In genomic region chr4:52038109-52038912, GRCh38 we compare ENCODE assay signal across 8 cellular contexts. TPM values are rescaled to one million over a fixed set of nuclear protein-coding genes. Genes with fewer than 3 reads are reported as not detected.
DNase-seq lines count a peak whose midpoint lies in the region; ATAC-seq, FAIRE-seq and TF ChIP-seq lines count a peak whose summit lies in the region.

A gene with protein sequence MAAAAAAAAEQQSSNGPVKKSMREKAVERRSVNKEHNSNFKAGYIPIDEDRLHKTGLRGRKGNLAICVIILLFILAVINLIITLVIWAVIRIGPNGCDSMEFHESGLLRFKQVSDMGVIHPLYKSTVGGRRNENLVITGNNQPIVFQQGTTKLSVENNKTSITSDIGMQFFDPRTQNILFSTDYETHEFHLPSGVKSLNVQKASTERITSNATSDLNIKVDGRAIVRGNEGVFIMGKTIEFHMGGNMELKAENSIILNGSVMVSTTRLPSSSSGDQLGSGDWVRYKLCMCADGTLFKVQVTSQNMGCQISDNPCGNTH (minus strand): TSS chr4:52038299. CDS start chr4:52038259, 40 bp downstream.

- peak within 1 kb of the TSS; percentile 12 for H2BK5ac ChIP-seq in neuronal stem cell (ENCODE audit: low read length)

- H2BK15ac ChIP-seq in neuronal stem cell (ENCODE audit: low read length): peak within 1 kb of the TSS; percentile 84

- peak; percentile 48 to 77 (median 60) for DNase-seq in CD4-positive, alpha-beta T cell
- DNase-seq in RPMI7951 (ENCODE audit: low read depth): peak; percentile 44
- DNase-seq in activated gamma-delta T cell treated with Interleukin-2 at 50 U/mL for 16 hours: peak; percentile 62
- peak; percentile 79 to 81 for DNase-seq in frontal cortex (ENCODE audit: low spot score in 2 of 2)
- DNase-seq in neuronal stem cell (ENCODE audit: low spot score): no peak

- peaks cover 20% of the 10 kb centered on the region for H3K27me3 Mint-ChIP-seq in CD4-positive, alpha-beta T cell

- no peak for FAIRE-seq in frontal cortex (lab: Jason Lieb, UNC)

- H3K4me1 Mint-ChIP-seq in CD4-positive, alpha-beta T cell (ENCODE audit: low read depth): peaks cover 39% of the 10 kb centered on the region

- H3K18ac ChIP-seq in neuronal stem cell (ENCODE audit: low read length): peak within 1 kb of the TSS; percentile 95

- H4K8ac ChIP-seq in neuronal stem cell (ENCODE audit: low read depth, low read length): no peak within 1 kb of the TSS

- no peak for TF ChIP-seq CTCF in CD4-positive, alpha-beta T cell (IDR thresholded peaks at IDR 0.05)

- H3K4ac ChIP-seq in neuronal stem cell (ENCODE audit: low read length): no peak within 1 kb of the TSS

- peak within 1 kb of the TSS; percentile 77 for H2AK5ac ChIP-seq in neuronal stem cell (ENCODE audit: low read depth, low read length)

- H3K4me2 ChIP-seq in neuronal stem cell (ENCODE audit: insufficient read depth, low read length, poor library complexity, severe bottlenecking): peak within 1 kb of the TSS; percentile 63

- peak within 1 kb of the TSS; percentile 76 for H3K9ac ChIP-seq in neuronal stem cell (ENCODE audit: low read depth, low read length, poor library complexity)
- peak within 1 kb of the TSS in 4 of 5 donors; percentile 55 to 75 (median 65) for H3K9ac ChIP-seq in subcutaneous abdominal adipose tissue (ENCODE audit: low read length in 5 of 5)

- H3K36me3 Mint-ChIP-seq in CD4-positive, alpha-beta T cell (ENCODE audit: low read depth): no peaks in the 10 kb centered on the region

- no CpG with 5 or more reads among the region's 68 CpGs for whole genome bisulfite sequencing in neuronal stem cell (ENCODE audit: extremely low coverage in 2 of 2, insufficient read length in 2 of 2, insufficient replicate concordance in 1 of 2), 2 donors

- peak within 1 kb of the TSS; percentile 84 for H3K4me3 Mint-ChIP-seq in CD4-positive, alpha-beta T cell

- no peaks in the 10 kb centered on the region for H3K9me3 Mint-ChIP-seq in CD4-positive, alpha-beta T cell

- no peak within 1 kb of the TSS for H2BK12ac ChIP-seq in neuronal stem cell (ENCODE audit: low read length)

- POLR2A ChIA-PET in CD4-positive, alpha-beta T cell (lab: Charles Lee): interaction anchor here (1.0 to 2.3 kb wide), 3 partner anchors 11 to 195 kb away, joined by 4 to 20 read pairs (median 8); partner anchors contain the start of gene DCUN1D4

- peak within 1 kb of the TSS; percentile 60 for H3K27ac Mint-ChIP-seq in CD4-positive, alpha-beta T cell

- no peak within 1 kb of the TSS for H3K27ac ChIP-seq in CD4-positive, alpha-beta T cell (ENCODE audit: low read depth, low read length)
- H3K27ac ChIP-seq in neuronal stem cell (replicated peaks; ENCODE audit: low read length) (peak within 1 kb of the TSS; percentile 43), subcutaneous abdominal adipose tissue (ENCODE audit: low read depth, low read length) (no peak within 1 kb of the TSS)

- peaks cover 4% of the 10 kb centered on the region for H3K27me3 ChIP-seq in CD4-positive, alpha-beta T cell (ENCODE audit: control insufficient read depth, insufficient read depth, low read length)
- H3K27me3 ChIP-seq in neuronal stem cell (ENCODE audit: control insufficient read depth in 3 of 3, insufficient read depth in 3 of 3, low read depth in 1 of 3, low read length in 3 of 3): peaks cover 0 to 37% (median 0%) of the 10 kb centered on the region in 3 experiments
- H3K27me3 ChIP-seq in subcutaneous abdominal adipose tissue (ENCODE audit: control insufficient read depth in 5 of 5, insufficient read depth in 4 of 5, low read length in 5 of 5): no peaks in the 10 kb centered on the region

- H3K4me1 ChIP-seq in neuronal stem cell (ENCODE audit: control insufficient read depth in 2 of 2, insufficient read depth in 1 of 2, low read depth in 1 of 2, low read length in 2 of 2): peaks cover 8 to 9% of the 10 kb centered on the region in 2 donors
- H3K4me1 ChIP-seq in subcutaneous abdominal adipose tissue (ENCODE audit: control insufficient read depth in 5 of 5, insufficient read depth in 5 of 5, low read length in 5 of 5): peaks cover 0 to 29% (median 27%) of the 10 kb centered on the region in 5 donors

- peak within 1 kb of the TSS; percentile 58 for H3K14ac ChIP-seq in neuronal stem cell (ENCODE audit: low read length)

- peak within 1 kb of the TSS; percentile 96 for H3K23ac ChIP-seq in neuronal stem cell (ENCODE audit: low read depth, low read length, poor library complexity)

- no peaks in the 10 kb centered on the region for H3K79me1 ChIP-seq in neuronal stem cell (ENCODE audit: low read depth, low read length)

- CTCF ChIA-PET in CD4-positive, alpha-beta T cell (lab: Charles Lee): no interaction called here

- peak within 1 kb of the TSS; percentile 83 for H2BK120ac ChIP-seq in neuronal stem cell (ENCODE audit: low read depth, low read length)

- peaks cover 2 to 24% of the 10 kb centered on the region in 2 donors for H3K36me3 ChIP-seq in neuronal stem cell (replicated peaks in 1 of 2; ENCODE audit: control insufficient read depth in 2 of 2, insufficient read depth in 2 of 2, low read length in 2 of 2)
- H3K36me3 ChIP-seq in subcutaneous abdominal adipose tissue (ENCODE audit: control insufficient read depth in 5 of 5, insufficient read depth in 5 of 5, low read length in 5 of 5): peaks cover 0 to 2% (median 0%) of the 10 kb centered on the region in 5 donors

- H4K91ac ChIP-seq in neuronal stem cell (ENCODE audit: low read depth, low read length, poor library complexity): no peak within 1 kb of the TSS

- peak within 1 kb of the TSS; percentile 70 to 87 for H3K4me3 ChIP-seq in neuronal stem cell (ENCODE audit: low read length in 2 of 2)
- H3K4me3 ChIP-seq in subcutaneous abdominal adipose tissue (ENCODE audit: low read depth in 1 of 5, low read length in 5 of 5): peak within 1 kb of the TSS; percentile 76 to 88 (median 80)

- peak within 1 kb of the TSS; percentile 100 for H2AFZ ChIP-seq in neuronal stem cell (ENCODE audit: low read length)

- no peaks in the 10 kb centered on the region for H3K9me3 ChIP-seq in CD4-positive, alpha-beta T cell (ENCODE audit: control insufficient read depth, low read length)
- H3K9me3 ChIP-seq in neuronal stem cell (replicated peaks in 1 of 2; ENCODE audit: control insufficient read depth in 2 of 2, insufficient read depth in 1 of 2, low read depth in 1 of 2, low read length in 2 of 2) (peaks cover 0 to 3% of the 10 kb centered on the region in 2 donors), subcutaneous abdominal adipose tissue (ENCODE audit: control insufficient read depth in 5 of 5, low read length in 5 of 5) (no peaks in the 10 kb centered on the region)

- ATAC-seq in CD4-positive, alpha-beta T cell (ENCODE audit: poor library complexity): peak; percentile 93
- ATAC-seq in GM19438 (IDR thresholded peaks at IDR 0.05; ENCODE audit: low read depth, unreplicated experiment) (peak; percentile 94), HG03521 (IDR thresholded peaks at IDR 0.05; ENCODE audit: unreplicated experiment) (peak; percentile 91)

- intact Hi-C loops in CD4-positive, alpha-beta T cell (cut with DNase I, micrococcal nuclease): loop anchor here in 1 of 2 experiments (5.0 kb wide), 1 partner anchor 196 kb away; the partner anchor contains the start of gene DCUN1D4

RNA-seq across cellular contexts. Expression of the gene that starts here (rescaled TPM):
- 1 to 10 TPM; 3.8 to 4.1 TPM for total RNA-seq in CD4-positive, alpha-beta T cell
- total RNA-seq in RPMI7951 (2014; rRNA removed; shearing (Covaris generic)): 18.9 and 23.5 TPM in 2 replicates
- 66.0 TPM for total RNA-seq in frontal cortex
- polyA plus RNA-seq in neuronal stem cell (2013, experiment 1 of 2): 33.0 TPM
- 32.4 TPM for polyA plus RNA-seq in neuronal stem cell (2013, experiment 2 of 2)
